1 cellular context compared by ENCODE assay signal in the genomic region with DNA sequence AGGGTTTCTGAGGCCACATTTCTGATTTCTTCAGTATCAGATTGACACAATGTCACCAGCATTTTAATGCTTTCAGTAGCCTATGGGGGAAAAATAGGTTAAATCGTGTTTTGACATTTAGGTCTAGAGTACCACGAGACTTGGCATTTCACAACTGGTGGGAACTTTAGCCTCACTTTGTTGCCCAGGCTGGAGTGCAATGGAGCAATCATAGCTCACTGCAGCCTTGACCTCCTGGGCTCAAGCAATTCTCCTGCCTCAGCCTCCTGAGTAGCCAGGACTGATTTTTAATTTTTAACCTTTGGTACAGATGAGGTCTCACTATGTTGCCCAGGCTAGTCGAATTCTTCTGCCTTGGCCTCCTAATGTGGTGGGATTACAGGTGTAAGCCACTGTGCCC.
TF ChIP-seq lines count a peak whose summit lies in the region.

No MANE protein-coding gene starts in this region.

TF ChIP-seq in HepG2, 621 proteins besides CTCF, POLR2A, EP300 and RAD21 (continued from another document and continues in another):
- TF ChIP-seq DPF2 (CRISPR knock-in tag; IDR thresholded peaks at IDR 0.05; ENCODE audit: borderline replicate concordance, low read depth) (peak; percentile 60; the same call in 1 of the 2 replicates), TAF15 (IDR thresholded peaks at IDR 0.05; ENCODE audit: low read depth, low read length, poor library complexity, severe bottlenecking) (no peak), NR2F1 (CRISPR knock-in tag; IDR thresholded peaks at IDR 0.05) (peak; percentile 89 to 91; a peak in 3 of 4 replicates), ZNF850 (CRISPR knock-in tag; conservative IDR thresholded peaks at IDR 0.05) (no peak), MIXL1 (CRISPR knock-in tag; IDR thresholded peaks at IDR 0.05) (peak; percentile 61), NR2C2 (CRISPR knock-in tag; IDR thresholded peaks at IDR 0.05; ENCODE audit: borderline replicate concordance) (peak; percentile 83), FOSL2 (CRISPR knock-in tag; IDR thresholded peaks at IDR 0.05) (peak; percentile 77), ZNF770 (CRISPR knock-in tag; IDR thresholded peaks at IDR 0.05) (peak; percentile 100), ZNF256 (CRISPR knock-in tag; conservative IDR thresholded peaks at IDR 0.05) (0 out of 2 replicates have a peak, but pooled peaks have one; percentile 33), ZNF232 (CRISPR knock-in tag; IDR thresholded peaks at IDR 0.05; ENCODE audit: borderline replicate concordance) (peak; percentile 58; the same call in 1 of the 2 replicates), ISX (CRISPR knock-in tag; conservative IDR thresholded peaks at IDR 0.05) (0 out of 2 replicates have a peak, but pooled peaks have one; percentile 46), FOXA3 (CRISPR knock-in tag; IDR thresholded peaks at IDR 0.05) (peak; percentile 31; the same call in 1 of the 2 replicates), NCOR1 (IDR thresholded peaks at IDR 0.05; ENCODE audit: borderline replicate concordance, low read length) (peak; percentile 86; the same call in 1 of the 2 replicates), KDM6A (CRISPR knock-in tag; IDR thresholded peaks at IDR 0.05; ENCODE audit: low read depth) (0 out of 2 replicates have a peak, but pooled peaks have one; percentile 14), ZIK1 (CRISPR knock-in tag; IDR thresholded peaks at IDR 0.05; ENCODE audit: borderline replicate concordance, low read depth) (no peak), CHCHD3 (CRISPR knock-in tag; IDR thresholded peaks at IDR 0.05) (no peak), FOXA1 (IDR thresholded peaks at IDR 0.05) (no peak), FOXA1 (CRISPR knock-in tag; IDR thresholded peaks at IDR 0.05) (peak; percentile 7; the same call in 1 of the 2 replicates), BCL6 (CRISPR knock-in tag; IDR thresholded peaks at IDR 0.05) (peak; percentile 69; the same call in 1 of the 2 replicates), RARA (CRISPR knock-in tag; IDR thresholded peaks at IDR 0.05) (peak; percentile 90), HNF4A (CRISPR knock-in tag; IDR thresholded peaks at IDR 0.05) (peak; percentile 98), NAIF1 (CRISPR knock-in tag; IDR thresholded peaks at IDR 0.05; ENCODE audit: borderline replicate concordance) (0 out of 2 replicates have a peak, but pooled peaks have one; percentile 29), ATF4 (CRISPR knock-in tag; IDR thresholded peaks at IDR 0.05) (peak in 1 of 2 experiments; percentile 49; a peak in 2 of 4 replicates), ZMYM4 (CRISPR knock-in tag; IDR thresholded peaks at IDR 0.05) (peak; percentile 82), RNF2 (conservative IDR thresholded peaks at IDR 0.05; ENCODE audit: low read depth) (no peak), ZNF331 (CRISPR knock-in tag; IDR thresholded peaks at IDR 0.05) (peak; percentile 37; the same call in 1 of the 2 replicates), HCFC1 (IDR thresholded peaks at IDR 0.05; ENCODE audit: low read depth, low read length) (no peak), SKI (IDR thresholded peaks at IDR 0.05; ENCODE audit: partially characterized antibody) (peak; percentile 79), MAFF (IDR thresholded peaks at IDR 0.05; ENCODE audit: low read depth, low read length) (no peak), GATAD2A (CRISPR knock-in tag; IDR thresholded peaks at IDR 0.05) (peak; percentile 91), ZNF629 (CRISPR knock-in tag; conservative IDR thresholded peaks at IDR 0.05) (peak; percentile 94), ISL2 (CRISPR knock-in tag; IDR thresholded peaks at IDR 0.05) (no peak; the same call in 1 of the 2 replicates), PPARG (CRISPR knock-in tag; conservative IDR thresholded peaks at IDR 0.05) (peak; percentile 66), PHF21A (CRISPR knock-in tag; IDR thresholded peaks at IDR 0.05) (peak; percentile 58; the same call in 1 of the 2 replicates), KAT8 (CRISPR knock-in tag; IDR thresholded peaks at IDR 0.05) (0 out of 2 replicates have a peak, but pooled peaks have one; percentile 15), ZFP90 (CRISPR knock-in tag; IDR thresholded peaks at IDR 0.05; ENCODE audit: borderline replicate concordance) (peak; percentile 58; the same call in 1 of the 2 replicates), SYNCRIP (IDR thresholded peaks at IDR 0.05; ENCODE audit: insufficient read depth, low read depth, low read length) (no peak), ARNT2 (CRISPR knock-in tag; IDR thresholded peaks at IDR 0.05; ENCODE audit: low read depth) (0 out of 2 replicates have a peak, but pooled peaks have one; percentile 49), MEF2D (CRISPR knock-in tag; IDR thresholded peaks at IDR 0.05) (peak; percentile 74; the same call in 1 of the 2 replicates), KDM2A (CRISPR knock-in tag; IDR thresholded peaks at IDR 0.05; ENCODE audit: borderline replicate concordance, low read depth) (no peak), FOXO1 (CRISPR knock-in tag; IDR thresholded peaks at IDR 0.05) (peak; percentile 88), ZNF709 (CRISPR knock-in tag; IDR thresholded peaks at IDR 0.05) (no peak)
- TF ChIP-seq, protein P1, sequence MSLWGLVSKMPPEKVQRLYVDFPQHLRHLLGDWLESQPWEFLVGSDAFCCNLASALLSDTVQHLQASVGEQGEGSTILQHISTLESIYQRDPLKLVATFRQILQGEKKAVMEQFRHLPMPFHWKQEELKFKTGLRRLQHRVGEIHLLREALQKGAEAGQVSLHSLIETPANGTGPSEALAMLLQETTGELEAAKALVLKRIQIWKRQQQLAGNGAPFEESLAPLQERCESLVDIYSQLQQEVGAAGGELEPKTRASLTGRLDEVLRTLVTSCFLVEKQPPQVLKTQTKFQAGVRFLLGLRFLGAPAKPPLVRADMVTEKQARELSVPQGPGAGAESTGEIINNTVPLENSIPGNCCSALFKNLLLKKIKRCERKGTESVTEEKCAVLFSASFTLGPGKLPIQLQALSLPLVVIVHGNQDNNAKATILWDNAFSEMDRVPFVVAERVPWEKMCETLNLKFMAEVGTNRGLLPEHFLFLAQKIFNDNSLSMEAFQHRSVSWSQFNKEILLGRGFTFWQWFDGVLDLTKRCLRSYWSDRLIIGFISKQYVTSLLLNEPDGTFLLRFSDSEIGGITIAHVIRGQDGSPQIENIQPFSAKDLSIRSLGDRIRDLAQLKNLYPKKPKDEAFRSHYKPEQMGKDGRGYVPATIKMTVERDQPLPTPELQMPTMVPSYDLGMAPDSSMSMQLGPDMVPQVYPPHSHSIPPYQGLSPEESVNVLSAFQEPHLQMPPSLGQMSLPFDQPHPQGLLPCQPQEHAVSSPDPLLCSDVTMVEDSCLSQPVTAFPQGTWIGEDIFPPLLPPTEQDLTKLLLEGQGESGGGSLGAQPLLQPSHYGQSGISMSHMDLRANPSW (CRISPR knock-in tag; IDR thresholded peaks at IDR 0.05; ENCODE audit: borderline replicate concordance): no peak; the same call in 1 of the 2 replicates
- TF ChIP-seq, protein P2, sequence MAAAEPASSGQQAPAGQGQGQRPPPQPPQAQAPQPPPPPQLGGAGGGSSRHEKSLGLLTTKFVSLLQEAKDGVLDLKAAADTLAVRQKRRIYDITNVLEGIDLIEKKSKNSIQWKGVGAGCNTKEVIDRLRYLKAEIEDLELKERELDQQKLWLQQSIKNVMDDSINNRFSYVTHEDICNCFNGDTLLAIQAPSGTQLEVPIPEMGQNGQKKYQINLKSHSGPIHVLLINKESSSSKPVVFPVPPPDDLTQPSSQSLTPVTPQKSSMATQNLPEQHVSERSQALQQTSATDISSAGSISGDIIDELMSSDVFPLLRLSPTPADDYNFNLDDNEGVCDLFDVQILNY (CRISPR knock-in tag; conservative IDR thresholded peaks at IDR 0.05): no peak
- TF ChIP-seq, protein P3, sequence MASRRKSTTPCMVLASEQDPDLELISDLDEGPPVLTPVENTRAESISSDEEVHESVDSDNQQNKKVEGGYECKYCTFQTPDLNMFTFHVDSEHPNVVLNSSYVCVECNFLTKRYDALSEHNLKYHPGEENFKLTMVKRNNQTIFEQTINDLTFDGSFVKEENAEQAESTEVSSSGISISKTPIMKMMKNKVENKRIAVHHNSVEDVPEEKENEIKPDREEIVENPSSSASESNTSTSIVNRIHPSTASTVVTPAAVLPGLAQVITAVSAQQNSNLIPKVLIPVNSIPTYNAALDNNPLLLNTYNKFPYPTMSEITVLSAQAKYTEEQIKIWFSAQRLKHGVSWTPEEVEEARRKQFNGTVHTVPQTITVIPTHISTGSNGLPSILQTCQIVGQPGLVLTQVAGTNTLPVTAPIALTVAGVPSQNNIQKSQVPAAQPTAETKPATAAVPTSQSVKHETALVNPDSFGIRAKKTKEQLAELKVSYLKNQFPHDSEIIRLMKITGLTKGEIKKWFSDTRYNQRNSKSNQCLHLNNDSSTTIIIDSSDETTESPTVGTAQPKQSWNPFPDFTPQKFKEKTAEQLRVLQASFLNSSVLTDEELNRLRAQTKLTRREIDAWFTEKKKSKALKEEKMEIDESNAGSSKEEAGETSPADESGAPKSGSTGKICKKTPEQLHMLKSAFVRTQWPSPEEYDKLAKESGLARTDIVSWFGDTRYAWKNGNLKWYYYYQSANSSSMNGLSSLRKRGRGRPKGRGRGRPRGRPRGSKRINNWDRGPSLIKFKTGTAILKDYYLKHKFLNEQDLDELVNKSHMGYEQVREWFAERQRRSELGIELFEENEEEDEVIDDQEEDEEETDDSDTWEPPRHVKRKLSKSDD (CRISPR knock-in tag; IDR thresholded peaks at IDR 0.05; ENCODE audit: low read depth): peak; percentile 76
- TF ChIP-seq, protein P4, sequence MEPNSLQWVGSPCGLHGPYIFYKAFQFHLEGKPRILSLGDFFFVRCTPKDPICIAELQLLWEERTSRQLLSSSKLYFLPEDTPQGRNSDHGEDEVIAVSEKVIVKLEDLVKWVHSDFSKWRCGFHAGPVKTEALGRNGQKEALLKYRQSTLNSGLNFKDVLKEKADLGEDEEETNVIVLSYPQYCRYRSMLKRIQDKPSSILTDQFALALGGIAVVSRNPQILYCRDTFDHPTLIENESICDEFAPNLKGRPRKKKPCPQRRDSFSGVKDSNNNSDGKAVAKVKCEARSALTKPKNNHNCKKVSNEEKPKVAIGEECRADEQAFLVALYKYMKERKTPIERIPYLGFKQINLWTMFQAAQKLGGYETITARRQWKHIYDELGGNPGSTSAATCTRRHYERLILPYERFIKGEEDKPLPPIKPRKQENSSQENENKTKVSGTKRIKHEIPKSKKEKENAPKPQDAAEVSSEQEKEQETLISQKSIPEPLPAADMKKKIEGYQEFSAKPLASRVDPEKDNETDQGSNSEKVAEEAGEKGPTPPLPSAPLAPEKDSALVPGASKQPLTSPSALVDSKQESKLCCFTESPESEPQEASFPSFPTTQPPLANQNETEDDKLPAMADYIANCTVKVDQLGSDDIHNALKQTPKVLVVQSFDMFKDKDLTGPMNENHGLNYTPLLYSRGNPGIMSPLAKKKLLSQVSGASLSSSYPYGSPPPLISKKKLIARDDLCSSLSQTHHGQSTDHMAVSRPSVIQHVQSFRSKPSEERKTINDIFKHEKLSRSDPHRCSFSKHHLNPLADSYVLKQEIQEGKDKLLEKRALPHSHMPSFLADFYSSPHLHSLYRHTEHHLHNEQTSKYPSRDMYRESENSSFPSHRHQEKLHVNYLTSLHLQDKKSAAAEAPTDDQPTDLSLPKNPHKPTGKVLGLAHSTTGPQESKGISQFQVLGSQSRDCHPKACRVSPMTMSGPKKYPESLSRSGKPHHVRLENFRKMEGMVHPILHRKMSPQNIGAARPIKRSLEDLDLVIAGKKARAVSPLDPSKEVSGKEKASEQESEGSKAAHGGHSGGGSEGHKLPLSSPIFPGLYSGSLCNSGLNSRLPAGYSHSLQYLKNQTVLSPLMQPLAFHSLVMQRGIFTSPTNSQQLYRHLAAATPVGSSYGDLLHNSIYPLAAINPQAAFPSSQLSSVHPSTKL (CRISPR knock-in tag; IDR thresholded peaks at IDR 0.05): peak; percentile 93
- TF ChIP-seq, protein P5, sequence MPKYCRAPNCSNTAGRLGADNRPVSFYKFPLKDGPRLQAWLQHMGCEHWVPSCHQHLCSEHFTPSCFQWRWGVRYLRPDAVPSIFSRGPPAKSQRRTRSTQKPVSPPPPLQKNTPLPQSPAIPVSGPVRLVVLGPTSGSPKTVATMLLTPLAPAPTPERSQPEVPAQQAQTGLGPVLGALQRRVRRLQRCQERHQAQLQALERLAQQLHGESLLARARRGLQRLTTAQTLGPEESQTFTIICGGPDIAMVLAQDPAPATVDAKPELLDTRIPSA (CRISPR knock-in tag; IDR thresholded peaks at IDR 0.05; ENCODE audit: borderline replicate concordance): no peak
- TF ChIP-seq, protein P6, sequence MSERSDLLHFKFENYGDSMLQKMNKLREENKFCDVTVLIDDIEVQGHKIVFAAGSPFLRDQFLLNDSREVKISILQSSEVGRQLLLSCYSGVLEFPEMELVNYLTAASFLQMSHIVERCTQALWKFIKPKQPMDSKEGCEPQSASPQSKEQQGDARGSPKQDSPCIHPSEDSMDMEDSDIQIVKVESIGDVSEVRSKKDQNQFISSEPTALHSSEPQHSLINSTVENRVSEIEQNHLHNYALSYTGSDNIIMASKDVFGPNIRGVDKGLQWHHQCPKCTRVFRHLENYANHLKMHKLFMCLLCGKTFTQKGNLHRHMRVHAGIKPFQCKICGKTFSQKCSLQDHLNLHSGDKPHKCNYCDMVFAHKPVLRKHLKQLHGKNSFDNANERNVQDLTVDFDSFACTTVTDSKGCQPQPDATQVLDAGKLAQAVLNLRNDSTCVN (CRISPR knock-in tag; IDR thresholded peaks at IDR 0.05; ENCODE audit: borderline replicate concordance): no peak
